33 cellular contexts compared by ENCODE assay signal in genomic region chr3:155550386-155550785, GRCh38.
"Had no signal": no experiment of that assay in that cellular context is flagged by ENCODE, and none has a peak within 500 bp of the region (broad histone marks: within the 10 kb centered on the region; RNA-seq: fewer than 3 reads in every experiment).

No MANE protein-coding gene starts in this region.

- H3K9me3 Mint-ChIP-seq: activated CD4-positive, alpha-beta T cell treated with anti-CD3 and anti-CD28 coated beads, Interleukin-2, amount 10 ng/mL, durations not matched to agents 24 days and 14 days; activated CD8-positive, alpha-beta T cell treated with anti-CD3 and anti-CD28 coated beads for 36 hours; activated T-cell treated with anti-CD3 and anti-CD28 coated beads, Interleukin-2, amount 50 U/mL, for 72 hours; activated T-helper 17 cell treated with anti-CD3 and anti-CD28 coated beads, Interleukin-2, amount 50 U/mL, for 72 hours had no signal

- H3K36me3 ChIP-seq: brain microvascular endothelial cell, MG63, SJCRH30, WERI-Rb-1 had no signal

- H3K4me3 ChIP-seq: MG63, SJCRH30, SK-N-MC had no signal

- H3K27ac Mint-ChIP-seq: activated CD4-positive, alpha-beta T cell treated with anti-CD3 and anti-CD28 coated beads, Interleukin-2, amount 10 ng/mL, durations not matched to agents 24 days and 14 days; activated CD8-positive, alpha-beta T cell treated with anti-CD3 and anti-CD28 coated beads for 36 hours; activated naive CD8-positive, alpha-beta T cell treated with anti-CD3 and anti-CD28 coated beads for 36 hours; activated T-cell treated with anti-CD3 and anti-CD28 coated beads, Interleukin-2, amount 50 U/mL, for 72 hours; activated T-helper 17 cell treated with anti-CD3 and anti-CD28 coated beads, Interleukin-2, amount 50 U/mL, for 72 hours had no signal

- DNase-seq: activated CD4-positive, alpha-beta T cell treated with anti-CD3 and anti-CD28 coated beads for 1 hour; activated CD4-positive, alpha-beta T cell treated with anti-CD3 and anti-CD28 coated beads, Interleukin-2, amount 10 ng/mL, durations not matched to agents 24 days and 14 days; activated CD4-positive, alpha-beta T cell treated with anti-CD3 and anti-CD28 coated beads, Interleukin-2, amount 50 U/mL, for 4 hours; activated CD4-positive, CD25-positive, alpha-beta regulatory T cell; activated CD8-positive, alpha-beta T cell treated with anti-CD3 and anti-CD28 coated beads for 36 hours; activated effector memory CD4-positive, alpha-beta T cell treated with anti-CD3 and anti-CD28 coated beads, Interleukin-2, amount 50 U/mL, for 16 hours; activated naive CD4-positive, alpha-beta T cell; activated naive CD4-positive, alpha-beta T cell treated with anti-CD3 and anti-CD28 coated beads, Interleukin-2, amount 50 U/mL, for 16 hours; activated naive CD8-positive, alpha-beta T cell treated with anti-CD3 and anti-CD28 coated beads for 36 hours; activated T-cell treated with anti-CD3 and anti-CD28 coated beads, Interleukin-2, amount 50 U/mL, for 1 hour; activated T-cell treated with anti-CD3 and anti-CD28 coated beads, Interleukin-2, amount 50 U/mL, for 72 hours; amniotic stem cell; aorta; brain microvascular endothelial cell; central memory CD4-positive, alpha-beta T cell; Karpas-422; MG63; NCI-H1048; NCI-H1436 treated with DMSO at 0.1 percent for 48 hours; NCI-H1694 treated with DMSO at 0.1 percent for 48 hours; NCI-H2029; NCI-H345; NCI-H510A; NCI-H526; NCI-H748 treated with DMSO at 0.1 percent for 48 hours; NK-92 treated with Interleukin-12 subunit alpha and Interleukin-12 subunit beta, amount 100 ng/mL, for 24 hours; OCI-M1; SHP77; SJCRH30; T1000; WERI-Rb-1 had no signal

- H3K27me3 ChIP-seq: brain microvascular endothelial cell, MG63, SJCRH30 had no signal

- H3K27ac ChIP-seq: brain microvascular endothelial cell, SJCRH30, SK-N-MC, WERI-Rb-1 had no signal

- H3K9me3 ChIP-seq: MG63, SJCRH30 had no signal

- ATAC-seq: activated CD8-positive, alpha-beta T cell treated with anti-CD3 and anti-CD28 coated beads for 36 hours; activated T-cell treated with anti-CD3 and anti-CD28 coated beads, Interleukin-2, amount 50 U/mL, for 72 hours; activated T-helper 17 cell treated with anti-CD3 and anti-CD28 coated beads, Interleukin-2, amount 50 U/mL, for 72 hours had no signal

- H3K4me1 Mint-ChIP-seq: activated T-helper 17 cell treated with anti-CD3 and anti-CD28 coated beads, Interleukin-2, amount 50 U/mL, for 72 hours had no signal

- H3K27me3 Mint-ChIP-seq: activated CD4-positive, alpha-beta T cell treated with anti-CD3 and anti-CD28 coated beads, Interleukin-2, amount 10 ng/mL, durations not matched to agents 24 days and 14 days; activated CD8-positive, alpha-beta T cell treated with anti-CD3 and anti-CD28 coated beads for 36 hours; activated naive CD8-positive, alpha-beta T cell treated with anti-CD3 and anti-CD28 coated beads for 36 hours; activated T-helper 17 cell treated with anti-CD3 and anti-CD28 coated beads, Interleukin-2, amount 50 U/mL, for 72 hours had no signal

- H3K4me3 Mint-ChIP-seq: activated CD4-positive, alpha-beta T cell treated with anti-CD3 and anti-CD28 coated beads, Interleukin-2, amount 10 ng/mL, durations not matched to agents 24 days and 14 days; activated CD8-positive, alpha-beta T cell treated with anti-CD3 and anti-CD28 coated beads for 36 hours; activated naive CD8-positive, alpha-beta T cell treated with anti-CD3 and anti-CD28 coated beads for 36 hours; activated T-cell treated with anti-CD3 and anti-CD28 coated beads, Interleukin-2, amount 50 U/mL, for 72 hours; activated T-helper 17 cell treated with anti-CD3 and anti-CD28 coated beads, Interleukin-2, amount 50 U/mL, for 72 hours had no signal

- H3K4me1 ChIP-seq: SJCRH30 had no signal
